9 cellular contexts compared by ENCODE assay signal in the genomic region with DNA sequence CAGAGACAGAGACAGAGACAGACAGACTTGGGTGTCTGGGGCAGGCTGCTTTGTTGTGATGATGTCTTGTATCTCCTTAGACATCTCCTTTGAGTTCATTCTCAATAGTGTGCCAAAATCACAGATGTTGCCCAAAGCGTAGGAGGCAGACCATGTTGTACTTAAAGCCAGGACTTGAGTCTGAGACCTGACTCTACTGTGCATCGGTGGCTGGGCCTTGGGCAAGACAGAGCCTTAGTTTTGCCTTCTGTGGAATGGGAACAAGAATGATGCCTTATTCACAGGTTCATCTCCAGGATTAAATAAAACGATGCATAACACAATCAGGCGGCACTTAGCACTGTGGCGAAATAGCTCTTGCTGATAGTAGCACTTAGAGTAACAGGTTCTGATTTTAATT.
"Had no signal": no experiment of that assay in that cellular context is flagged by ENCODE, and none has a peak within 500 bp of the region (broad histone marks: within the 10 kb centered on the region; RNA-seq: fewer than 3 reads in every experiment).

No MANE protein-coding gene starts in this region.

- H2AFZ ChIP-seq: GM23248 had no signal

- FAIRE-seq: H54 had no signal

- DNase-seq: GM23248, GOT3, H9, HCEC 1CT, IMR-90, KBM-7 had no signal

- H3K27ac ChIP-seq: GM23248, HL-60, KMS-11 had no signal

- H3K9ac ChIP-seq: GM23248, KMS-11 had no signal

- H3K4me3 ChIP-seq: GM23248 had no signal

- H3K4me2 ChIP-seq: KMS-11 had no signal
